14 cellular contexts compared by ENCODE assay signal in genomic region chr14:71658261-71658860, GRCh38.
A peak's percentile ranks its signal among the peaks of the same experiment; 100 is the strongest.
DNase-seq lines count a peak whose midpoint lies in the region; ATAC-seq, FAIRE-seq and TF ChIP-seq lines count a peak whose summit lies in the region.
"Had no signal": no experiment of that assay in that cellular context is flagged by ENCODE, and none has a peak within 500 bp of the region (broad histone marks: within the 10 kb centered on the region; RNA-seq: fewer than 3 reads in every experiment).

No MANE protein-coding gene starts in this region.

- TF ChIP-seq POLR2A in endothelial cell of umbilical vein (IDR thresholded peaks at IDR 0.05; ENCODE audit: low read depth, low read length) = no peak

- H3K27me3 Mint-ChIP-seq in T-cell = no peaks in the 10 kb centered on the region
- H3K27me3 Mint-ChIP-seq: B cell had no signal

- H3K9me3 Mint-ChIP-seq in T-cell = no peaks in the 10 kb centered on the region

- BruUV-seq in endothelial cell of umbilical vein (replicated peaks; lab: Mats Ljungman, UMichigan) = TSS peak; percentile 45

- H3K79me2 ChIP-seq in ACC112 (ENCODE audit: control insufficient read depth, insufficient read depth, low read length, unreplicated experiment) (no peaks in the 10 kb centered on the region), endothelial cell of umbilical vein (ENCODE audit: control insufficient read depth, insufficient read depth, low read length) (no peaks in the 10 kb centered on the region)

- H3K27me3 ChIP-seq in ACC112 (ENCODE audit: insufficient read depth, low read length) (no peaks in the 10 kb centered on the region), endothelial cell of umbilical vein (ENCODE audit: control insufficient read depth in 2 of 2, insufficient read depth in 2 of 2, low read length in 2 of 2) (no peaks in the 10 kb centered on the region)

- H3K9ac ChIP-seq in endothelial cell of umbilical vein (replicated peaks; ENCODE audit: extremely low read depth, insufficient read depth, low read length) = peak overlapping the region; percentile 40
- H3K9ac ChIP-seq: KMS-11 had no signal

- H3K36me3 Mint-ChIP-seq in T-cell = peaks cover 66% of the 10 kb centered on the region

- no peaks in the 10 kb centered on the region for H3K9me1 ChIP-seq in endothelial cell of umbilical vein (replicated peaks; ENCODE audit: control insufficient read depth, extremely low read depth, insufficient read depth, low read length)

- H3K9me3 ChIP-seq in endothelial cell of umbilical vein (replicated peaks; ENCODE audit: control insufficient read depth, insufficient read depth, low read length) = no peaks in the 10 kb centered on the region
- H3K9me3 ChIP-seq: psoas muscle had no signal

- no peaks in the 10 kb centered on the region for H4K20me1 ChIP-seq in endothelial cell of umbilical vein (replicated peaks; ENCODE audit: control insufficient read depth, extremely low read depth, insufficient read depth, low read length)

- FAIRE-seq in endothelial cell of umbilical vein (lab: Jason Lieb, UNC) = peak; percentile 24

- peak overlapping the region; percentile 37 for H3K27ac ChIP-seq in ACC112 (ENCODE audit: low read depth, low read length)
- H3K27ac ChIP-seq in endothelial cell of umbilical vein (ENCODE audit: insufficient read depth, low read depth, low read length) = peak overlapping the region; percentile 79
- H3K27ac ChIP-seq: KMS-11, psoas muscle had no signal

- no peak overlapping the region for H3K4me3 Mint-ChIP-seq in T-cell
- H3K4me3 Mint-ChIP-seq: B cell had no signal

- TF ChIP-seq CTCF in endothelial cell of umbilical vein (IDR thresholded peaks at IDR 0.05; ENCODE audit: extremely low read depth in 1 of 2, insufficient read depth in 1 of 2, low read depth in 1 of 2, low read length in 2 of 2) = no peak

- CTCF ChIA-PET in T-cell (lab: Charles Lee) = no interaction called here
- CTCF ChIA-PET in endothelial cell of umbilical vein (lab: Charles Lee) = interaction anchor here (1.0 to 1.9 kb wide), 6 partner anchors 10 to 197 kb away, joined by 3 to 7 read pairs (median 4); no protein-coding TSS in a partner anchor

- H3K27ac Mint-ChIP-seq in T-cell = peak overlapping the region; percentile 1 to 22
- H3K27ac Mint-ChIP-seq: B cell had no signal

- H2AFZ ChIP-seq in ACC112 (ENCODE audit: low read length, unreplicated experiment) (no peak overlapping the region), endothelial cell of umbilical vein (ENCODE audit: low read depth, low read length) (no peak overlapping the region)

- H3K4me3 ChIP-seq in ACC112 (ENCODE audit: low read depth, low read length) (peak overlapping the region; percentile 17), endothelial cell of umbilical vein (replicated peaks in 1 of 3; ENCODE audit: insufficient read depth in 1 of 3, low read depth in 1 of 3, low read length in 3 of 3) (no peak overlapping the region)
- H3K4me3 ChIP-seq: psoas muscle had no signal

- H3K4me1 Mint-ChIP-seq in T-cell = peaks cover 0 to 14% (median 10%) of the 10 kb centered on the region in 3 donors
- H3K4me1 Mint-ChIP-seq: B cell had no signal

- ATAC-seq in GM19463 (IDR thresholded peaks at IDR 0.05; ENCODE audit: unreplicated experiment) (peak; percentile 47), T-cell (replicated peaks in 1 of 4) (no peak), GM21360 (IDR thresholded peaks at IDR 0.05; ENCODE audit: unreplicated experiment) (no peak)
- ATAC-seq: psoas muscle had no signal

- POLR2A ChIA-PET in T-cell (lab: Charles Lee) = no interaction called here
- POLR2A ChIA-PET in endothelial cell of umbilical vein (lab: Charles Lee) = interaction anchor here (1.0 kb wide), 1 partner anchor 336 kb away, joined by 3 read pairs; no protein-coding TSS in a partner anchor

- peaks cover 26% of the 10 kb centered on the region for H3K4me1 ChIP-seq in ACC112 (ENCODE audit: control insufficient read depth, insufficient read depth, low read length, unreplicated experiment)
- H3K4me1 ChIP-seq in endothelial cell of umbilical vein (ENCODE audit: control insufficient read depth, extremely low read depth, insufficient read depth, low read length) = peaks cover 24% of the 10 kb centered on the region
- H3K4me1 ChIP-seq: psoas muscle had no signal

- intact Hi-C loops in endothelial cell of umbilical vein (cut with micrococcal nuclease) = loop anchor here (2.0 to 5.0 kb wide), 2 partner anchors 116 to 338 kb away; partner anchors contain the start of gene SIPA1L1

- DNase-seq in T-cell (no peak), endothelial cell of umbilical vein (ENCODE audit: low read depth, low spot score) (peak; percentile 39), dedifferentiated amniotic fluid mesenchymal stem cell (ENCODE audit: extremely low spot score) (no peak), NCI-H1092 (lab: John Stamatoyannopoulos, UW) (no peak)
- DNase-seq in stimulated activated CD4-positive, alpha-beta T cell treated with anti-CD3 and anti-CD28 coated beads, Interleukin-2, amount 100 ng/mL, for 24 hours = no peak
- DNase-seq: psoas muscle; stimulated activated CD4-positive, alpha-beta T cell treated with anti-CD3 and anti-CD28 coated beads, Interleukin-4, amount 100 ng/mL, for 24 hours; stimulated activated naive CD4-positive, alpha-beta T cell; T-helper 9 cell had no signal

- peaks cover 15% of the 10 kb centered on the region; the same call in 1 of the 2 replicates for H3K36me3 ChIP-seq in ACC112 (ENCODE audit: insufficient read depth, low read length)
- no peaks in the 10 kb centered on the region for H3K36me3 ChIP-seq in endothelial cell of umbilical vein (ENCODE audit: control insufficient read depth in 2 of 2, extremely low read depth in 1 of 2, insufficient read depth in 2 of 2, low read length in 2 of 2)

- peak overlapping the region; percentile 86 for H3K4me2 ChIP-seq in endothelial cell of umbilical vein (ENCODE audit: insufficient read depth, low read length)
- H3K4me2 ChIP-seq: KMS-11 had no signal

- dilution Hi-C loops in endothelial cell of umbilical vein (cut with MboI; ENCODE audit: extremely low pct_ligation_motif_present, low sequenced_read_pairs) = no loop called here

TF ChIP-seq in endothelial cell of umbilical vein, 7 proteins besides CTCF, POLR2A, EP300 and RAD21:
- TF ChIP-seq, protein P1, sequence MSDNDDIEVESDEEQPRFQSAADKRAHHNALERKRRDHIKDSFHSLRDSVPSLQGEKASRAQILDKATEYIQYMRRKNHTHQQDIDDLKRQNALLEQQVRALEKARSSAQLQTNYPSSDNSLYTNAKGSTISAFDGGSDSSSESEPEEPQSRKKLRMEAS (IDR thresholded peaks at IDR 0.05; ENCODE audit: insufficient read depth, insufficient read length) = no peak
- TF ChIP-seq MYC (IDR thresholded peaks at IDR 0.05; ENCODE audit: low read depth, low read length) (no peak), GATA2 (IDR thresholded peaks at IDR 0.05; ENCODE audit: insufficient read depth, insufficient read length, low read depth, low read length) (no peak), JUN (IDR thresholded peaks at IDR 0.05; ENCODE audit: borderline replicate concordance, insufficient read depth, insufficient read length, low read depth) (no peak), EZH2 (IDR thresholded peaks at IDR 0.05; ENCODE audit: borderline replicate concordance, low read depth, low read length, severe bottlenecking) (no peak), POLR2AphosphoS5 (IDR thresholded peaks at IDR 0.05; ENCODE audit: insufficient read depth, low read depth, low read length) (no peak), FOS (IDR thresholded peaks at IDR 0.05; ENCODE audit: borderline replicate concordance, insufficient read depth, low read length) (no peak)
